ENCODE assay signal across 8 cellular contexts in the genomic region with DNA sequence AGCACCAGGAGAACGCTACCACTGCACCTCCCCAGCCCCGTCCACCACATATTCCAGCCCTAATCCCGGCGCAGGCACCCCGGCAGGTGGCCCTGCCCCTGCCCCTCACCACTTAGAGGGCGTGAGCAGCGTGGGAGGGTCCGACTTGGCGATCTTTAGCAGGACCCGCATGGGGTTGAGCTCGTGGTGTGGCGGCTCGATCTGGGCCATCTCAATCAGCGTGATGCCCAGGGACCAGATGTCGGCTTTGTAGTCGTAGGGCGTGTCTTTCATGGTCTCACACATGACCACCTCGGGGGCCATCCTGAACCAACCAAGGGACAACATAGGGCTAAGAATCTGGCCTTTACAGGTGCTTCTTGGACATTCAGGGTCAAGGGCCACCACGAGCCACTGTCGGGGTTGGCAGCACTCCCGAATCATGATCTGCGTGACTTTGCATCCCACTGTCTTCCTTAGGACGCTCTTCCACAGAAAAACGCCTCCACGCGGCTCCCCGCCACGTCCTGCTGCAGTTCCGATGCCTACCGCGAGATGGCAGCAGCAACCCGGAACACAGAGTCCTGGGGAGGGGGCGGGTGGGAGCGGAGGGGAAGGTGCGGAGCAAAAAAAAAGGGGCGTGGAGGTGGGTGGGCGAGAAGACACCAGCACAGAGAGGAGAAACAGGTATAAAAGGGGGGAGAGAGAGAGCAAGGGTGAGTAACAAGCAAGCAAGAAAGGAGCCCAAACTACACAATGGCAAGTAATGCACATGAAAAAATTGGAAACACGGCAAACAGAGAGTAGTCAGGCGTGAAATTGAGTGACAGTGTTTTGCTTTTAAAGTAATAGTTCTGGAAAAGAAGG.
DNase-seq lines count a peak whose midpoint lies in the region; TF ChIP-seq lines count a peak whose summit lies in the region.

No MANE protein-coding gene starts in this region.

- no peak for DNase-seq in AG09309 (ENCODE audit: low read depth)
- DNase-seq in GM23248, result peak; percentile 52
- peak; percentile 49 to 78 (median 74) for DNase-seq in Peyer's patch
- DNase-seq in activated gamma-delta T cell (lab: John Stamatoyannopoulos, UW), result peak; percentile 31
- peak; percentile 70 for DNase-seq in germinal center (ENCODE audit: low spot score)
- DNase-seq in osteoblast (ENCODE audit: insufficient read length, low spot score, missing footprints), result peak; percentile 78
- DNase-seq in superior temporal gyrus (ENCODE audit: extremely low spot score), result peak; percentile 73
- no peak for DNase-seq in HPDE6-E6E7 (ENCODE audit: extremely low spot score)

- H3F3A ChIP-seq in GM23248 (ENCODE audit: insufficient read depth), result peaks cover 27% of the 10 kb centered on the region

- WGBS in GM23248 (ENCODE audit: low coverage in 1 of 2, low lambda C conversion rate in 2 of 2, missing lambda C conversion rate in 2 of 2), 2 experiments, result 27 to 30% methylated on average over 36 to 39 of the region's 39 CpGs

- H3K36me3 ChIP-seq in GM23248 (ENCODE audit: low read depth), result no peaks in the 10 kb centered on the region
- peaks cover 0 to 37% (median 0%) of the 10 kb centered on the region in 3 donors for H3K36me3 ChIP-seq in Peyer's patch
- H3K36me3 ChIP-seq in osteoblast (ENCODE audit: insufficient read depth, low read length), result peaks cover 28% of the 10 kb centered on the region

- peaks cover 46% of the 10 kb centered on the region for H3K4me1 ChIP-seq in GM23248 (ENCODE audit: insufficient read depth)
- peaks cover 3 to 38% (median 16%) of the 10 kb centered on the region in 4 donors for H3K4me1 ChIP-seq in Peyer's patch
- peaks cover 43% of the 10 kb centered on the region for H3K4me1 ChIP-seq in osteoblast (ENCODE audit: insufficient read depth, low read length)

- H3K4me2 ChIP-seq in GM23248 (ENCODE audit: unreplicated experiment) (peak overlapping the region; percentile 59), osteoblast (ENCODE audit: insufficient read depth, low read length) (peak overlapping the region; percentile 79)

- H3K9me3 ChIP-seq in GM23248 (ENCODE audit: low read depth) (no peaks in the 10 kb centered on the region), Peyer's patch (no peaks in the 10 kb centered on the region), osteoblast (ENCODE audit: low read depth, low read length) (no peaks in the 10 kb centered on the region)

- H3K79me2 ChIP-seq in GM23248 (ENCODE audit: insufficient read depth) (peaks cover 23% of the 10 kb centered on the region), osteoblast (ENCODE audit: insufficient read depth, low read length) (peaks cover 21% of the 10 kb centered on the region)

- no peak overlapping the region for H3K4me3 ChIP-seq in AG09309 (ENCODE audit: control insufficient read depth, low read depth, low read length)
- peak overlapping the region; percentile 54 for H3K4me3 ChIP-seq in GM23248
- no peak overlapping the region for H3K4me3 ChIP-seq in Peyer's patch
- H3K4me3 ChIP-seq in osteoblast (ENCODE audit: insufficient read depth, low read length), result peak overlapping the region; percentile 59

- H3K27ac ChIP-seq in GM23248, result peak overlapping the region; percentile 81
- peak overlapping the region in 1 of 4 donors; percentile 39 for H3K27ac ChIP-seq in Peyer's patch
- peak overlapping the region; percentile 56 for H3K27ac ChIP-seq in osteoblast (ENCODE audit: low read depth, low read length)

- no peak for TF ChIP-seq POLR2A in Peyer's patch (IDR thresholded peaks at IDR 0.05)

- peak overlapping the region; percentile 70 for H3K9ac ChIP-seq in GM23248

- H4K20me1 ChIP-seq in GM23248 (ENCODE audit: insufficient read depth) (no peaks in the 10 kb centered on the region), osteoblast (ENCODE audit: insufficient read depth, low read length) (peaks cover 3% of the 10 kb centered on the region)

- in situ Hi-C loops in GM23248 (cut with MboI), result no loop called here

- peak; percentile 97 for TF ChIP-seq CTCF in AG09309 (IDR thresholded peaks at IDR 0.05; ENCODE audit: control insufficient read depth, insufficient read depth, low read depth, low read length, missing control alignments)
- peak; percentile 75 to 99 (median 82) for TF ChIP-seq CTCF in Peyer's patch (IDR thresholded peaks at IDR 0.05)
- TF ChIP-seq CTCF in osteoblast (IDR thresholded peaks at IDR 0.05; ENCODE audit: extremely low read depth, low read depth, low read length), result peak; percentile 80

- H3K27me3 ChIP-seq in GM23248 (replicated peaks; ENCODE audit: insufficient read depth) (no peaks in the 10 kb centered on the region), Peyer's patch (no peaks in the 10 kb centered on the region), osteoblast (ENCODE audit: insufficient read depth, low read length) (no peaks in the 10 kb centered on the region)

- H2AFZ ChIP-seq in GM23248 (peak overlapping the region; percentile 49), osteoblast (ENCODE audit: low read length) (peak overlapping the region; percentile 65)

- H3K9me2 ChIP-seq in GM23248 (ENCODE audit: insufficient read depth), result no peaks in the 10 kb centered on the region

Comparison
In these comparisons a context has a peak if more than half of its experiments do, and no peak if none do; other contexts are left out.
1. DNase-seq: peak in GM23248 (single experiment), Peyer's patch (3 of 3), activated gamma-delta T cell (single experiment), germinal center (single experiment), osteoblast (single experiment) and superior temporal gyrus (single experiment); none in AG09309 (single experiment) and HPDE6-E6E7 (single experiment).
2. H3K4me3 ChIP-seq: peak in GM23248 (single experiment) and osteoblast (single experiment); none in AG09309 (single experiment) and Peyer's patch (0 of 4).
3. Peak in every context shown above with its lines, with median percentiles within 50 percentile points of each other: CTCF ChIP-seq.